ENCODE assay signal across 2 cellular contexts in genomic region chr20:60481742-60482133, GRCh38.
TF ChIP-seq lines count a peak whose summit lies in the region.

No MANE protein-coding gene starts in this region.

TF ChIP-seq in GM23338, 12 proteins besides CTCF, POLR2A, EP300 and RAD21:
- TF ChIP-seq STAT1 (IDR thresholded peaks at IDR 0.05; ENCODE audit: unreplicated experiment) (no peak), EZH2 (IDR thresholded peaks at IDR 0.05; ENCODE audit: low read depth, unreplicated experiment) (no peak), ZNF331 (CRISPR knock-in tag; IDR thresholded peaks at IDR 0.05; ENCODE audit: low read depth) (no peak), CREB1 (CRISPR knock-in tag; IDR thresholded peaks at IDR 0.05; ENCODE audit: low read depth) (no peak), REST (IDR thresholded peaks at IDR 0.05; ENCODE audit: unreplicated experiment) (no peak), EZH2phosphoT487 (IDR thresholded peaks at IDR 0.05; ENCODE audit: unreplicated experiment) (no peak), ZNF114 (CRISPR knock-in tag; IDR thresholded peaks at IDR 0.05) (no peak)
TF ChIP-seq in GM23338: peak in this region for 0.

TF ChIP-seq in H1, 55 proteins besides CTCF, POLR2A, EP300 and RAD21:
- no peak for TF ChIP-seq RBBP5 (IDR thresholded peaks at IDR 0.05; ENCODE audit: borderline replicate concordance, low read depth, low read length)
- no peak for TF ChIP-seq EGR1 (IDR thresholded peaks at IDR 0.05; ENCODE audit: borderline replicate concordance, low read depth, low read length)
- no peak for TF ChIP-seq E2F6 (IDR thresholded peaks at IDR 0.05)
- TF ChIP-seq RNF2 (IDR thresholded peaks at IDR 0.05; ENCODE audit: borderline replicate concordance, low read depth, low read length, missing control alignments, poor library complexity, severe bottlenecking): no peak
- TF ChIP-seq CHD7 (IDR thresholded peaks at IDR 0.05; ENCODE audit: insufficient replicate concordance, low read length): no peak
- no peak for TF ChIP-seq CBX5 (IDR thresholded peaks at IDR 0.05; ENCODE audit: low read depth, low read length)
